Comparison of ENCODE assay signal across 19 cellular contexts in genomic region chr19:34904846-34905527, GRCh38. TPM values are rescaled to one million over a fixed set of nuclear protein-coding genes. Genes with fewer than 3 reads are reported as not detected.
DNase-seq lines count a peak whose midpoint lies in the region; ATAC-seq, FAIRE-seq and TF ChIP-seq lines count a peak whose summit lies in the region.
"Had no signal": no experiment of that assay in that cellular context is flagged by ENCODE, and none has a peak within 500 bp of the region (broad histone marks: within the 10 kb centered on the region; RNA-seq: fewer than 3 reads in every experiment).

No MANE protein-coding gene starts in this region.

- no peak for TF ChIP-seq EP300 in SK-N-SH (IDR thresholded peaks at IDR 0.05; ENCODE audit: borderline replicate concordance in 1 of 2, low read depth in 1 of 2, low read length in 1 of 2)
- TF ChIP-seq EP300 in K562 (IDR thresholded peaks at IDR 0.05; ENCODE audit: low read length) = no peak

- no peak for TF ChIP-seq CTCF in SK-N-SH (IDR thresholded peaks at IDR 0.05)
- TF ChIP-seq CTCF in K562 (IDR thresholded peaks at IDR 0.05 in 2 of 3, conservative IDR thresholded peaks at IDR 0.05 in 1 of 3; ENCODE audit: insufficient read depth in 2 of 3, low read depth in 1 of 3, low read length in 3 of 3) = no peak
- TF ChIP-seq CTCF in Calu3 (IDR thresholded peaks at IDR 0.05; ENCODE audit: unreplicated experiment) = no peak

- FAIRE-seq in K562 (lab: Jason Lieb, UNC) = no peak

- H3K4me2 ChIP-seq in SK-N-SH (no peak overlapping the region), K562 (ENCODE audit: insufficient read depth, low read length) (no peak overlapping the region)

- H3K27ac ChIP-seq in SK-N-SH (ENCODE audit: low read depth in 2 of 2, low read length in 1 of 2) (no peak overlapping the region), K562 (ENCODE audit: extremely low read depth, low read depth, low read length) (no peak overlapping the region)
- H3K27ac ChIP-seq: breast epithelium had no signal

- H3K4me1 ChIP-seq in SK-N-SH (ENCODE audit: control insufficient read depth in 1 of 2, insufficient read depth in 2 of 2, low read depth in 1 of 2, low read length in 1 of 2) (no peaks in the 10 kb centered on the region; a peak in 1 of 4 replicates), K562 (replicated peaks in 1 of 2; ENCODE audit: control insufficient read depth in 2 of 2, insufficient read depth in 2 of 2, low read length in 2 of 2) (peaks cover 7 to 15% of the 10 kb centered on the region in 2 experiments; a peak in 3 of 5 replicates)
- H3K4me1 ChIP-seq: breast epithelium had no signal

- H3K27me3 ChIP-seq in SK-N-SH (ENCODE audit: insufficient read depth) (peaks cover 12% of the 10 kb centered on the region; the same call in 1 of the 2 replicates), K562 (ENCODE audit: control insufficient read depth in 2 of 2, insufficient read depth in 2 of 2, low read length in 2 of 2) (0 out of 5 replicates have a peak, but pooled peaks cover 0 to 5% of the 10 kb centered on the region in 2 experiments)

- CTCF ChIA-PET in SK-N-SH (lab: Yijun Ruan, JAX) (interaction anchor here (0.9 kb wide), 1 partner anchor 448 kb away, joined by 3 read pairs; no protein-coding TSS in a partner anchor), K562 (lab: Yijun Ruan, JAX; ENCODE audit: low intra/inter-chr PET ratio) (no interaction called here), Calu3 (lab: Charles Lee) (no interaction called here)

- H3F3A ChIP-seq in SK-N-SH (replicated peaks; ENCODE audit: insufficient read depth) = no peaks in the 10 kb centered on the region

- no peaks in the 10 kb centered on the region for H3K9me1 ChIP-seq in K562 (ENCODE audit: control insufficient read depth, insufficient read depth, low read length)

- H4K20me1 ChIP-seq in SK-N-SH (ENCODE audit: insufficient read depth) (no peaks in the 10 kb centered on the region), K562 (replicated peaks; ENCODE audit: control insufficient read depth, insufficient read depth, low read length) (no peaks in the 10 kb centered on the region)

- POLR2A ChIA-PET in SK-N-SH (lab: Yijun Ruan, JAX) (no interaction called here), K562 (lab: Yijun Ruan, JAX) (interaction anchor here (0.6 to 0.8 kb wide), 2 partner anchors 9 to 24 kb away, joined by 3 read pairs; no protein-coding TSS in a partner anchor)

- no peaks in the 10 kb centered on the region for H3K36me3 Mint-ChIP-seq in Calu3 (ENCODE audit: insufficient read depth, unreplicated experiment)

- H3K4me3 Mint-ChIP-seq in Calu3 (ENCODE audit: low read depth, unreplicated experiment) = no peak overlapping the region

- DNase-seq in SK-N-SH (peak; percentile 31), DMS53 treated with DMSO at 0.1 percent for 48 hours (lab: John Stamatoyannopoulos, UW; ENCODE audit: unreplicated experiment) (peak; percentile 31), K562 (ENCODE audit: extremely low read depth in 1 of 4, low spot score in 3 of 4) (no peak), left kidney (ENCODE audit: low read depth, low spot score) (peak; percentile 43), Calu3 (no peak)
- DNase-seq: activated effector memory CD4-positive, alpha-beta T cell treated with Interleukin-2 at 50 U/mL for 16 hours; effector memory CD8-positive, alpha-beta T cell; foreskin melanocyte; GF-D8; left cardiac atrium; NCI-H1105 treated with DMSO at 0.1 percent for 48 hours; NCI-H446 treated with DMSO at 0.1 percent for 48 hours; PC-3; stimulated activated naive CD4-positive, alpha-beta T cell; SW 1271 had no signal

- peaks cover 39% of the 10 kb centered on the region for H3K27me3 Mint-ChIP-seq in Calu3 (ENCODE audit: unreplicated experiment)

- H3K9me2 ChIP-seq in SK-N-SH = no peaks in the 10 kb centered on the region

- H3K9me3 Mint-ChIP-seq in Calu3 (ENCODE audit: low read depth, unreplicated experiment) = peaks cover 3% of the 10 kb centered on the region
- H3K9me3 Mint-ChIP-seq: effector memory CD8-positive, alpha-beta T cell had no signal

- no peak overlapping the region for H2AFZ ChIP-seq in SK-N-SH (ENCODE audit: low read depth)
- peak overlapping the region; percentile 28; the same call in 1 of the 2 replicates for H2AFZ ChIP-seq in K562 (ENCODE audit: low read depth, low read length)

- 19% methylated on average over 26 of the region's 53 CpGs for WGBS in SK-N-SH (ENCODE audit: low lambda C conversion rate)
- WGBS in K562 (ENCODE audit: insufficient coverage, low coverage, missing lambda C conversion rate) = 61% methylated on average over 38 of the region's 53 CpGs

- intact Hi-C loops in K562 (cut with micrococcal nuclease) = no loop called here
- intact Hi-C loops in Calu3 (cut with micrococcal nuclease; ENCODE audit: unreplicated experiment) = no loop called here

- in situ Hi-C loops in K562 (cut with MboI) = no loop called here

- H3K4me3 ChIP-seq in SK-N-SH (ENCODE audit: low read depth in 2 of 2, low read length in 1 of 2) (no peak overlapping the region; a peak in 1 of 4 replicates), K562 (no peak overlapping the region)

- H3K36me3 ChIP-seq in SK-N-SH (replicated peaks in 1 of 2; ENCODE audit: control insufficient read depth in 1 of 2, insufficient read depth in 2 of 2, low read length in 1 of 2) (no peaks in the 10 kb centered on the region), K562 (ENCODE audit: control insufficient read depth, insufficient read depth, low read length) (no peaks in the 10 kb centered on the region)
- H3K36me3 ChIP-seq: breast epithelium had no signal

- no peak overlapping the region for H3K9ac ChIP-seq in SK-N-SH
- H3K9ac ChIP-seq in K562 (ENCODE audit: insufficient read depth in 1 of 2, low read depth in 2 of 2, low read length in 2 of 2) = peak overlapping the region in 1 of 2 experiments; percentile 40; a peak in 2 of 4 replicates

- H3K79me2 ChIP-seq in SK-N-SH (ENCODE audit: insufficient read depth) (no peaks in the 10 kb centered on the region), K562 (ENCODE audit: control insufficient read depth, insufficient read depth, low read length) (no peaks in the 10 kb centered on the region)

- H3K27ac Mint-ChIP-seq in Calu3 (ENCODE audit: unreplicated experiment) = no peak overlapping the region
- H3K27ac Mint-ChIP-seq: effector memory CD8-positive, alpha-beta T cell had no signal

- no peaks in the 10 kb centered on the region for H3K4me1 Mint-ChIP-seq in Calu3 (ENCODE audit: low read depth, unreplicated experiment)

- TF ChIP-seq RAD21 in SK-N-SH (IDR thresholded peaks at IDR 0.05; ENCODE audit: low read length) (no peak), K562 (CRISPR knock-in tag; conservative IDR thresholded peaks at IDR 0.05 in 1 of 2, IDR thresholded peaks at IDR 0.05 in 1 of 2) (no peak)

- BruUV-seq in K562 (replicated peaks; lab: Mats Ljungman, UMichigan) (no TSS peak), Calu3 (replicated peaks; lab: Mats Ljungman, UMichigan) (no TSS peak)

- H3K9me3 ChIP-seq in SK-N-SH (no peaks in the 10 kb centered on the region), K562 (replicated peaks; ENCODE audit: control insufficient read depth, insufficient read depth, low read depth, low read length) (no peaks in the 10 kb centered on the region; the same call in 1 of the 2 replicates)
- H3K9me3 ChIP-seq: breast epithelium had no signal

- no peak for ATAC-seq in SK-N-SH treated with all-trans-retinoic acid at 6 μM for 48 hours
- ATAC-seq in K562 = peak; percentile 63
- no peak for ATAC-seq in HG02938 (IDR thresholded peaks at IDR 0.05; ENCODE audit: unreplicated experiment)
- ATAC-seq in GM18519 (IDR thresholded peaks at IDR 0.05; ENCODE audit: low FRiP score, unreplicated experiment) = no peak
- ATAC-seq: effector memory CD8-positive, alpha-beta T cell; PC-3 had no signal

- no peak for TF ChIP-seq POLR2A in K562 (conservative IDR thresholded peaks at IDR 0.05)

RNA-seq across cellular contexts. Expression of gene ZNF30, which starts 21.7 kb away (rescaled TPM):
- 1.7 and 2.8 TPM in 2 replicates for polyA plus RNA-seq in SK-N-SH (2012; rRNA removed)
- 2.5 and 2.6 TPM in 2 replicates for polyA plus RNA-seq in SK-N-SH (2012; cell fraction: cytosol; rRNA removed)
- polyA plus RNA-seq in SK-N-SH (2012; cell fraction: nucleus; rRNA removed) = 2.3 and 3.8 TPM in 2 replicates
- 8.3 and 8.9 TPM in 2 replicates for total RNA-seq in K562 (2011; cell fraction: chromatin; rRNA removed; ENCODE audit: low replicate concordance)
- 7.9 and 9.7 TPM in 2 replicates for total RNA-seq in K562 (2011; cell fraction: nucleolus; rRNA removed)
- total RNA-seq in K562 (2011; cell fraction: nucleoplasm; rRNA removed) = 5.2 and 5.6 TPM in 2 replicates
- 7.1 and 10.8 TPM in 2 replicates for total RNA-seq in K562 (2014; rRNA removed)
- 10.7 and 11.1 TPM in 2 replicates for total RNA-seq in K562 (2014; rRNA removed; fragmentation: Illumina TruSeq; extraction: Trizol)
- total RNA-seq in K562 (2015; rRNA removed; fragmentation: Illumina TruSeq; extraction: Trizol) = 9.0 and 10.6 TPM in 2 replicates
- total RNA-seq in K562 (2021) = 10.3 and 11.4 TPM in 2 replicates
- polyA plus RNA-seq in K562 (2011; rRNA removed) = 8.3 and 9.7 TPM in 2 replicates
- 4.2 and 6.0 TPM in 2 replicates for polyA plus RNA-seq in K562 (2011; cell fraction: cytosol; rRNA removed)
- polyA plus RNA-seq in K562 (2011; cell fraction: nucleus; rRNA removed) = 5.6 and 6.1 TPM in 2 replicates
- polyA plus RNA-seq in K562 (2012) = 6.8 and 8.6 TPM in 2 replicates
- 8.3 and 9.8 TPM in 2 replicates for polyA plus RNA-seq in K562 (2014; fragmentation: Illumina TruSeq; extraction: Trizol)
- polyA plus RNA-seq in K562 (2014; fragmentation: Nextera tagmentation; extraction: Ambion mirVana) = 10 to 100 TPM in 1 of 2 experiments, 1 to 10 TPM in 1; 9.2 to 13.4 TPM
- polyA plus RNA-seq in K562 (2014; rRNA removed) = 7.3 and 7.6 TPM in 2 replicates
- polyA minus RNA-seq in K562 (2011; rRNA and poly(A)+ RNA removed) = 12.3 and 15.3 TPM in 2 replicates
- 4.3 and 6.1 TPM in 2 replicates for polyA minus RNA-seq in K562 (2011; cell fraction: cytosol; rRNA and poly(A)+ RNA removed)
- polyA minus RNA-seq in K562 (2011; cell fraction: nucleus; rRNA and poly(A)+ RNA removed) = 10.9 and 11.2 TPM in 2 replicates
- 2.9 and 4.2 TPM in 2 replicates for total RNA-seq in Calu3 (2022)

RNA-seq across cellular contexts. Expression of gene ZNF792, which starts 59.0 kb away (rescaled TPM):
- polyA plus RNA-seq in SK-N-SH (2012; rRNA removed) (1.5 and 2.1 TPM in 2 replicates), K562 (2011; rRNA removed) (9.6 and 12.0 TPM in 2 replicates), K562 (2014; fragmentation: Illumina TruSeq; extraction: Trizol) (9.9 and 10.2 TPM in 2 replicates), K562 (2014; fragmentation: Nextera tagmentation; extraction: Ambion mirVana) (1 to 10 TPM; 3.3 to 3.5 TPM), K562 (2014; rRNA removed) (7.0 and 7.9 TPM in 2 replicates)
- polyA plus RNA-seq in SK-N-SH (2012; cell fraction: cytosol; rRNA removed) = 1.2 and 1.7 TPM in 2 replicates
- 1.9 and 2.5 TPM in 2 replicates for polyA plus RNA-seq in SK-N-SH (2012; cell fraction: nucleus; rRNA removed)
- 49.4 and 86.2 TPM in 2 replicates for total RNA-seq in K562 (2011; cell fraction: chromatin; rRNA removed; ENCODE audit: low replicate concordance)
- total RNA-seq in K562 (2011; cell fraction: nucleolus; rRNA removed) = 38.2 and 47.9 TPM in 2 replicates
- total RNA-seq in K562 (2011; cell fraction: nucleoplasm; rRNA removed) = 33.4 and 39.9 TPM in 2 replicates
- total RNA-seq in K562 (2014; rRNA removed) (14.5 and 14.6 TPM in 2 replicates), K562 (2014; rRNA removed; fragmentation: Illumina TruSeq; extraction: Trizol) (15.8 and 17.7 TPM in 2 replicates), K562 (2015; rRNA removed; fragmentation: Illumina TruSeq; extraction: Trizol) (10.0 and 10.4 TPM in 2 replicates), K562 (2021) (15.5 and 16.5 TPM in 2 replicates), Calu3 (2022) (9.1 and 9.3 TPM in 2 replicates)
- polyA plus RNA-seq in K562 (2011; cell fraction: cytosol; rRNA removed) = 6.8 and 6.9 TPM in 2 replicates
- polyA plus RNA-seq in K562 (2011; cell fraction: nucleus; rRNA removed) = 17.3 and 18.8 TPM in 2 replicates
- polyA plus RNA-seq in K562 (2012) = 7.3 and 9.8 TPM in 2 replicates
- polyA minus RNA-seq in K562 (2011; rRNA and poly(A)+ RNA removed) = 37.5 and 38.9 TPM in 2 replicates
- 9.4 and 17.3 TPM in 2 replicates for polyA minus RNA-seq in K562 (2011; cell fraction: cytosol; rRNA and poly(A)+ RNA removed)
- polyA minus RNA-seq in K562 (2011; cell fraction: nucleus; rRNA and poly(A)+ RNA removed) = 32.0 and 50.6 TPM in 2 replicates

Comparison
In these comparisons a context has a peak if more than half of its experiments do, and no peak if none do; other contexts are left out.
1. DNase-seq: peak in SK-N-SH (single experiment), DMS53 treated with DMSO at 0.1 percent for 48 hours (single experiment) and left kidney (single experiment); none in K562 (0 of 4) and Calu3 (single experiment).